In the genomic region with DNA sequence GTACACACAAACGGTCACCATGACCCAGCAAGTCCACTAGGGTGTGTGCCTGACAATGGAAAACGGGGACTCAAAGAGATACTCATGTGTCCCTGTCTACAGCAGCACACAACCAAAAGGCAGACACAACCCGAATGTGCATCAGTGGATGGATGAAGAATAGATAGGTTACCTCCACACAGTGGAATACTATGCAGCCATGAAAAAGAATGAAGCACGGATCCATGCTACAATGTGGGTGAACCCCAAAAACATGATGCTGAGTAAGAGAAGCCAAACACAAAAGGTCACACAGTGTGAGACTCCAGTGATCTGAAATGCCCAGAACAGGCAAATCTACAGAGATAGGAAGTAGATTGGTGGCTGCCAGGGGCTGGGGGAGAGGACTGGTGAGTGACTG, we compare ENCODE assay signal across 14 cellular contexts. TPM values are rescaled to one million over a fixed set of nuclear protein-coding genes. Genes with fewer than 3 reads are reported as not detected.
DNase-seq lines count a peak whose midpoint lies in the region; ATAC-seq, FAIRE-seq and TF ChIP-seq lines count a peak whose summit lies in the region.
"Had no signal": no experiment of that assay in that cellular context is flagged by ENCODE, and none has a peak within 500 bp of the region (broad histone marks: within the 10 kb centered on the region; RNA-seq: fewer than 3 reads in every experiment).

No MANE protein-coding gene starts in this region.

- TF ChIP-seq EP300 in HepG2 (IDR thresholded peaks at IDR 0.05; ENCODE audit: low read depth in 2 of 2, low read length in 2 of 2) (no peak), HepG2 (CRISPR knock-in tag; IDR thresholded peaks at IDR 0.05; ENCODE audit: borderline replicate concordance) (no peak)

- H3K27me3 ChIP-seq in HepG2 (ENCODE audit: control insufficient read depth in 1 of 2, insufficient read depth in 2 of 2, low read length in 2 of 2), result no peaks in the 10 kb centered on the region
- no peaks in the 10 kb centered on the region for H3K27me3 ChIP-seq in right lobe of liver

- no peak overlapping the region for H3K4me2 ChIP-seq in HepG2 (ENCODE audit: low read depth, low read length)
- H3K4me2 ChIP-seq: BLaER1 had no signal

- 85% methylated on average over 4 of the region's 4 CpGs for WGBS in HepG2 (ENCODE audit: low lambda C conversion rate)
- 75% methylated on average over 4 of the region's 4 CpGs for whole genome bisulfite sequencing in right lobe of liver (ENCODE audit: insufficient coverage, low coverage, low lambda C conversion rate, missing lambda C conversion rate)

- no peaks in the 10 kb centered on the region for H3K4me1 Mint-ChIP-seq in neural crest cell
- H3K4me1 Mint-ChIP-seq: CD14-positive monocyte; CD4-positive, alpha-beta memory T cell; H9 had no signal

- TF ChIP-seq POLR2A in HepG2 (IDR thresholded peaks at IDR 0.05; ENCODE audit: insufficient read depth in 1 of 2, low read depth in 2 of 2, low read length in 2 of 2) (no peak), right lobe of liver (IDR thresholded peaks at IDR 0.05) (no peak)

- H3K9ac ChIP-seq in HepG2 (ENCODE audit: insufficient read depth, low read depth, low read length), result no peak overlapping the region
- H3K9ac ChIP-seq: BLaER1 had no signal

- peak overlapping the region; percentile 19 for H3K4me3 Mint-ChIP-seq in neural crest cell
- H3K4me3 Mint-ChIP-seq: CD14-positive monocyte; CD4-positive, alpha-beta memory T cell; H9 had no signal

- H3K79me2 ChIP-seq in HepG2 (ENCODE audit: insufficient read depth, low read length), result no peaks in the 10 kb centered on the region

- no peaks in the 10 kb centered on the region for H4K20me1 ChIP-seq in HepG2 (ENCODE audit: insufficient read depth, low read length)
- H4K20me1 ChIP-seq: BLaER1 had no signal

- no peak for FAIRE-seq in HepG2 (lab: Jason Lieb, UNC)

- TF ChIP-seq CTCF in HepG2 (CRISPR knock-in tag; IDR thresholded peaks at IDR 0.05), result no peak
- TF ChIP-seq CTCF in right lobe of liver (IDR thresholded peaks at IDR 0.05), result no peak
- TF ChIP-seq CTCF in neural crest cell (conservative IDR thresholded peaks at IDR 0.05), result no peak

- no peaks in the 10 kb centered on the region for H3K9me3 ChIP-seq in HepG2 (ENCODE audit: low read length)
- no peaks in the 10 kb centered on the region for H3K9me3 ChIP-seq in right lobe of liver
- H3K9me3 ChIP-seq: BLaER1 had no signal

- H3K4me3 ChIP-seq in HepG2 (replicated peaks in 1 of 3; ENCODE audit: insufficient read depth in 1 of 3, low read depth in 2 of 3, low read length in 3 of 3), result no peak overlapping the region
- no peak overlapping the region for H3K4me3 ChIP-seq in right lobe of liver
- H3K4me3 ChIP-seq: BLaER1 had no signal

- H3K27me3 Mint-ChIP-seq in neural crest cell (ENCODE audit: low read depth), result no peaks in the 10 kb centered on the region

- H3K27ac ChIP-seq in HepG2 (ENCODE audit: extremely low read length, insufficient read depth, low read length) (no peak overlapping the region), right lobe of liver (no peak overlapping the region)
- H3K27ac ChIP-seq: BLaER1 had no signal

- H3K4me1 ChIP-seq in HepG2 (ENCODE audit: insufficient read depth, low read length), result no peaks in the 10 kb centered on the region
- no peaks in the 10 kb centered on the region for H3K4me1 ChIP-seq in right lobe of liver
- H3K4me1 ChIP-seq: BLaER1 had no signal

- BruUV-seq in HepG2 (replicated peaks; lab: Mats Ljungman, UMichigan), result no TSS peak

- H3K9me3 Mint-ChIP-seq in neural crest cell, result no peaks in the 10 kb centered on the region
- H3K9me3 Mint-ChIP-seq: H9 had no signal

- intact Hi-C loops in HepG2 (cut with micrococcal nuclease; ENCODE audit: unreplicated experiment) (no loop called here), right lobe of liver (cut with DNase I) (no loop called here)

- H3K36me3 Mint-ChIP-seq in neural crest cell (ENCODE audit: low read depth), result peaks cover 7% of the 10 kb centered on the region
- H3K36me3 Mint-ChIP-seq: CD14-positive monocyte; CD4-positive, alpha-beta memory T cell had no signal

- H3K36me3 ChIP-seq in HepG2 (replicated peaks in 1 of 2; ENCODE audit: control insufficient read depth in 1 of 2, insufficient read depth in 2 of 2, low read length in 2 of 2) (no peaks in the 10 kb centered on the region; a peak in 1 of 5 replicates), right lobe of liver (no peaks in the 10 kb centered on the region)
- H3K36me3 ChIP-seq: BLaER1 had no signal

- ATAC-seq in HepG2 (no peak), right lobe of liver (no peak), GM19452 (IDR thresholded peaks at IDR 0.05; ENCODE audit: unreplicated experiment) (no peak)

- POLR2A ChIA-PET in HepG2 (lab: Yijun Ruan, JAX), result no interaction called here

- CTCF ChIA-PET in HepG2 (lab: Yijun Ruan, JAX; ENCODE audit: low intra/inter-chr PET ratio, low total read pairs), result no interaction called here

- in situ Hi-C loops in HepG2 (cut with HindIII; ENCODE audit: extremely low pct_ligation_motif_present, low pct_unique_long_range_greater_than_20kb), result no loop called here

- no peak overlapping the region for H2AFZ ChIP-seq in HepG2 (ENCODE audit: low read length)

- TF ChIP-seq RAD21 in HepG2 (CRISPR knock-in tag; IDR thresholded peaks at IDR 0.05), result no peak

- H3K27ac Mint-ChIP-seq in neural crest cell (ENCODE audit: unreplicated experiment), result peak overlapping the region; percentile 78
- H3K27ac Mint-ChIP-seq: CD14-positive monocyte, H9 had no signal

- DNase-seq in HepG2 (ENCODE audit: low spot score) (no peak), right lobe of liver (no peak), neural crest cell (ENCODE audit: low read depth, low spot score) (no peak)
- DNase-seq: 8988T, DMS153, DMS79, GDM1, GOT3, H9 had no signal

RNA-seq across cellular contexts. Expression of a gene that starts 9.0 kb away (rescaled TPM):
- total RNA-seq in HepG2 (2016; rRNA removed; fragmentation: Illumina TruSeq; extraction: Trizol) (2.3 and 4.6 TPM in 2 replicates), right lobe of liver (not detected), neural crest cell (27.7 and 29.8 TPM in 2 replicates)
- total RNA-seq in HepG2 (2016; cell fraction: cytosol; rRNA removed; fragmentation: Illumina TruSeq; extraction: Trizol; ENCODE audit: low read depth), result 5.9 and 6.2 TPM in 2 replicates
- 2.4 and 5.4 TPM in 2 replicates for total RNA-seq in HepG2 (2016; cell fraction: insoluble cytoplasmic fraction; rRNA removed; fragmentation: Illumina TruSeq; extraction: Trizol)
- total RNA-seq in HepG2 (2016; cell fraction: membrane; rRNA removed; fragmentation: Illumina TruSeq; extraction: Trizol), result 8.1 and 8.5 TPM in 2 replicates
- 3.8 and 4.7 TPM in 2 replicates for total RNA-seq in HepG2 (2016; cell fraction: nucleus; rRNA removed; fragmentation: Illumina TruSeq; extraction: Trizol)
- polyA plus RNA-seq in HepG2 (2011; rRNA removed), result 9.8 and 18.8 TPM in 2 replicates
- 11.5 and 15.3 TPM in 2 replicates for polyA plus RNA-seq in HepG2 (2011; cell fraction: cytosol; rRNA removed)
- polyA plus RNA-seq in HepG2 (2011; cell fraction: nucleus; rRNA removed), result 12.2 and 12.9 TPM in 2 replicates
- polyA plus RNA-seq in HepG2 (2012), result 4.3 and 5.9 TPM in 2 replicates
- 8.6 and 10.1 TPM in 2 replicates for polyA plus RNA-seq in HepG2 (2016; cell fraction: cytosol; fragmentation: Illumina TruSeq; extraction: Trizol; ENCODE audit: low read depth)
- 3.8 and 4.5 TPM in 2 replicates for polyA plus RNA-seq in HepG2 (2016; cell fraction: insoluble cytoplasmic fraction; fragmentation: Illumina TruSeq; extraction: Trizol; ENCODE audit: low read depth)
- 11.3 and 12.9 TPM in 2 replicates for polyA plus RNA-seq in HepG2 (2016; cell fraction: membrane; fragmentation: Illumina TruSeq; extraction: Trizol; ENCODE audit: low read depth)
- 11.5 and 12.9 TPM in 2 replicates for polyA plus RNA-seq in HepG2 (2016; cell fraction: nucleus; fragmentation: Illumina TruSeq; extraction: Trizol; ENCODE audit: insufficient read depth, low read depth)
- polyA minus RNA-seq in HepG2 (2011; rRNA and poly(A)+ RNA removed; ENCODE audit: low replicate concordance), result 13.1 and 35.4 TPM in 2 replicates
- 8.0 and 9.5 TPM in 2 replicates for polyA minus RNA-seq in HepG2 (2011; cell fraction: cytosol; rRNA and poly(A)+ RNA removed)
- polyA minus RNA-seq in HepG2 (2011; cell fraction: nucleus; rRNA and poly(A)+ RNA removed), result 1.7 and 2.4 TPM in 2 replicates
- total RNA-seq: CD4-positive, alpha-beta memory T cell; Daoy had no signal
- polyA plus RNA-seq: CD14-positive monocyte; CD4-positive, alpha-beta memory T cell had no signal

RNA-seq across cellular contexts. Expression of a gene that starts 32.2 kb away (rescaled TPM):
- total RNA-seq in HepG2 (2016; rRNA removed; fragmentation: Illumina TruSeq; extraction: Trizol) (188 and 189 TPM in 2 replicates), right lobe of liver (100 to 1,000 TPM in 3 of 6 experiments, 10 to 100 TPM in 3; 67.4 to 240 (median 97.1) TPM), neural crest cell (194 and 196 TPM in 2 replicates)
- total RNA-seq in HepG2 (2016; cell fraction: cytosol; rRNA removed; fragmentation: Illumina TruSeq; extraction: Trizol; ENCODE audit: low read depth), result 90.0 and 90.2 TPM in 2 replicates
- total RNA-seq in HepG2 (2016; cell fraction: insoluble cytoplasmic fraction; rRNA removed; fragmentation: Illumina TruSeq; extraction: Trizol), result 172 and 181 TPM in 2 replicates
- total RNA-seq in HepG2 (2016; cell fraction: membrane; rRNA removed; fragmentation: Illumina TruSeq; extraction: Trizol), result 87.8 and 90.8 TPM in 2 replicates
- total RNA-seq in HepG2 (2016; cell fraction: nucleus; rRNA removed; fragmentation: Illumina TruSeq; extraction: Trizol), result 70.6 and 74.1 TPM in 2 replicates
- 205 and 222 TPM in 2 replicates for polyA plus RNA-seq in HepG2 (2011; rRNA removed)
- polyA plus RNA-seq in HepG2 (2011; cell fraction: cytosol; rRNA removed), result 175 and 335 TPM in 2 replicates
- polyA plus RNA-seq in HepG2 (2011; cell fraction: nucleus; rRNA removed), result 191 and 222 TPM in 2 replicates
- polyA plus RNA-seq in HepG2 (2012), result 86.4 and 120 TPM in 2 replicates
- 73.8 and 86.7 TPM in 2 replicates for polyA plus RNA-seq in HepG2 (2016; cell fraction: cytosol; fragmentation: Illumina TruSeq; extraction: Trizol; ENCODE audit: low read depth)
- 149 and 196 TPM in 2 replicates for polyA plus RNA-seq in HepG2 (2016; cell fraction: insoluble cytoplasmic fraction; fragmentation: Illumina TruSeq; extraction: Trizol; ENCODE audit: low read depth)
- polyA plus RNA-seq in HepG2 (2016; cell fraction: membrane; fragmentation: Illumina TruSeq; extraction: Trizol; ENCODE audit: low read depth), result 72.3 and 75.2 TPM in 2 replicates
- 134 and 136 TPM in 2 replicates for polyA plus RNA-seq in HepG2 (2016; cell fraction: nucleus; fragmentation: Illumina TruSeq; extraction: Trizol; ENCODE audit: insufficient read depth, low read depth)
- 163 and 283 TPM in 2 replicates for polyA minus RNA-seq in HepG2 (2011; rRNA and poly(A)+ RNA removed; ENCODE audit: low replicate concordance)
- polyA minus RNA-seq in HepG2 (2011; cell fraction: cytosol; rRNA and poly(A)+ RNA removed), result 82.7 and 99.4 TPM in 2 replicates
- 41.8 and 44.1 TPM in 2 replicates for polyA minus RNA-seq in HepG2 (2011; cell fraction: nucleus; rRNA and poly(A)+ RNA removed)

RNA-seq across cellular contexts. Expression of a gene that starts 32.5 kb away (rescaled TPM):
- total RNA-seq in HepG2 (2016; rRNA removed; fragmentation: Illumina TruSeq; extraction: Trizol) (44.6 and 46.2 TPM in 2 replicates), right lobe of liver (10 to 100 TPM; 15.8 to 37.9 (median 18.5) TPM), neural crest cell (54.9 and 56.6 TPM in 2 replicates)
- total RNA-seq in HepG2 (2016; cell fraction: cytosol; rRNA removed; fragmentation: Illumina TruSeq; extraction: Trizol; ENCODE audit: low read depth), result 26.8 and 31.4 TPM in 2 replicates
- total RNA-seq in HepG2 (2016; cell fraction: insoluble cytoplasmic fraction; rRNA removed; fragmentation: Illumina TruSeq; extraction: Trizol), result 36.8 and 44.8 TPM in 2 replicates
- total RNA-seq in HepG2 (2016; cell fraction: membrane; rRNA removed; fragmentation: Illumina TruSeq; extraction: Trizol), result 34.9 and 35.2 TPM in 2 replicates
- 21.6 and 22.6 TPM in 2 replicates for total RNA-seq in HepG2 (2016; cell fraction: nucleus; rRNA removed; fragmentation: Illumina TruSeq; extraction: Trizol)
- 27.0 and 28.9 TPM in 2 replicates for polyA plus RNA-seq in HepG2 (2011; rRNA removed)
- 18.7 and 29.0 TPM in 2 replicates for polyA plus RNA-seq in HepG2 (2011; cell fraction: cytosol; rRNA removed)
- polyA plus RNA-seq in HepG2 (2011; cell fraction: nucleus; rRNA removed), result 45.0 and 51.2 TPM in 2 replicates
- 13.7 and 15.9 TPM in 2 replicates for polyA plus RNA-seq in HepG2 (2012)
- polyA plus RNA-seq in HepG2 (2016; cell fraction: cytosol; fragmentation: Illumina TruSeq; extraction: Trizol; ENCODE audit: low read depth), result 25.8 and 27.7 TPM in 2 replicates
- polyA plus RNA-seq in HepG2 (2016; cell fraction: insoluble cytoplasmic fraction; fragmentation: Illumina TruSeq; extraction: Trizol; ENCODE audit: low read depth), result 36.1 and 38.2 TPM in 2 replicates
- 21.6 and 25.1 TPM in 2 replicates for polyA plus RNA-seq in HepG2 (2016; cell fraction: membrane; fragmentation: Illumina TruSeq; extraction: Trizol; ENCODE audit: low read depth)
- polyA plus RNA-seq in HepG2 (2016; cell fraction: nucleus; fragmentation: Illumina TruSeq; extraction: Trizol; ENCODE audit: insufficient read depth, low read depth), result 42.3 and 43.7 TPM in 2 replicates
- polyA minus RNA-seq in HepG2 (2011; rRNA and poly(A)+ RNA removed; ENCODE audit: low replicate concordance), result 54.2 and 128 TPM in 2 replicates
- 14.5 and 19.5 TPM in 2 replicates for polyA minus RNA-seq in HepG2 (2011; cell fraction: cytosol; rRNA and poly(A)+ RNA removed)
- 18.6 and 24.2 TPM in 2 replicates for polyA minus RNA-seq in HepG2 (2011; cell fraction: nucleus; rRNA and poly(A)+ RNA removed)

RNA-seq across cellular contexts. Expression of a gene that starts 54.0 kb away (rescaled TPM):
- 16.0 and 21.3 TPM in 2 replicates for total RNA-seq in HepG2 (2016; rRNA removed; fragmentation: Illumina TruSeq; extraction: Trizol)
- total RNA-seq in HepG2 (2016; cell fraction: cytosol; rRNA removed; fragmentation: Illumina TruSeq; extraction: Trizol; ENCODE audit: low read depth), result 26.4 and 33.2 TPM in 2 replicates
- total RNA-seq in HepG2 (2016; cell fraction: insoluble cytoplasmic fraction; rRNA removed; fragmentation: Illumina TruSeq; extraction: Trizol), result 15.8 and 22.8 TPM in 2 replicates
- total RNA-seq in HepG2 (2016; cell fraction: membrane; rRNA removed; fragmentation: Illumina TruSeq; extraction: Trizol), result 34.4 and 37.9 TPM in 2 replicates
- 9.6 and 15.0 TPM in 2 replicates for total RNA-seq in HepG2 (2016; cell fraction: nucleus; rRNA removed; fragmentation: Illumina TruSeq; extraction: Trizol)
- 27.3 and 33.7 TPM in 2 replicates for polyA plus RNA-seq in HepG2 (2011; rRNA removed)
- polyA plus RNA-seq in HepG2 (2011; cell fraction: cytosol; rRNA removed), result 17.2 and 24.7 TPM in 2 replicates
- polyA plus RNA-seq in HepG2 (2011; cell fraction: nucleus; rRNA removed), result 44.4 and 50.4 TPM in 2 replicates
- polyA plus RNA-seq in HepG2 (2012), result 9.2 and 17.6 TPM in 2 replicates
- 38.0 and 46.9 TPM in 2 replicates for polyA plus RNA-seq in HepG2 (2016; cell fraction: cytosol; fragmentation: Illumina TruSeq; extraction: Trizol; ENCODE audit: low read depth)
- polyA plus RNA-seq in HepG2 (2016; cell fraction: insoluble cytoplasmic fraction; fragmentation: Illumina TruSeq; extraction: Trizol; ENCODE audit: low read depth), result 25.7 and 29.6 TPM in 2 replicates
- polyA plus RNA-seq in HepG2 (2016; cell fraction: membrane; fragmentation: Illumina TruSeq; extraction: Trizol; ENCODE audit: low read depth), result 45.5 and 48.8 TPM in 2 replicates
- 36.3 and 38.7 TPM in 2 replicates for polyA plus RNA-seq in HepG2 (2016; cell fraction: nucleus; fragmentation: Illumina TruSeq; extraction: Trizol; ENCODE audit: insufficient read depth, low read depth)
- 16.8 and 17.2 TPM in 2 replicates for polyA minus RNA-seq in HepG2 (2011; rRNA and poly(A)+ RNA removed; ENCODE audit: low replicate concordance)
- polyA minus RNA-seq in HepG2 (2011; cell fraction: cytosol; rRNA and poly(A)+ RNA removed), result 3.6 and 6.2 TPM in 2 replicates
- polyA minus RNA-seq in HepG2 (2011; cell fraction: nucleus; rRNA and poly(A)+ RNA removed), result 8.6 and 13.4 TPM in 2 replicates
- total RNA-seq in right lobe of liver, result 1 to 10 TPM; 2.3 to 4.7 (median 3.2) TPM
- total RNA-seq in neural crest cell, result 71.4 and 78.8 TPM in 2 replicates

RNA-seq across cellular contexts. Expression of a gene that starts 55.2 kb away (rescaled TPM):
- total RNA-seq in HepG2 (2016; rRNA removed; fragmentation: Illumina TruSeq; extraction: Trizol), result 37.3 and 41.8 TPM in 2 replicates
- 12.2 and 13.8 TPM in 2 replicates for total RNA-seq in HepG2 (2016; cell fraction: cytosol; rRNA removed; fragmentation: Illumina TruSeq; extraction: Trizol; ENCODE audit: low read depth)
- 29.5 and 44.5 TPM in 2 replicates for total RNA-seq in HepG2 (2016; cell fraction: insoluble cytoplasmic fraction; rRNA removed; fragmentation: Illumina TruSeq; extraction: Trizol)
- 18.3 and 21.1 TPM in 2 replicates for total RNA-seq in HepG2 (2016; cell fraction: membrane; rRNA removed; fragmentation: Illumina TruSeq; extraction: Trizol)
- 36.9 and 43.6 TPM in 2 replicates for total RNA-seq in HepG2 (2016; cell fraction: nucleus; rRNA removed; fragmentation: Illumina TruSeq; extraction: Trizol)
- polyA plus RNA-seq in HepG2 (2011; rRNA removed), result 16.9 and 23.1 TPM in 2 replicates
- 11.8 and 14.9 TPM in 2 replicates for polyA plus RNA-seq in HepG2 (2011; cell fraction: cytosol; rRNA removed)
- 81.5 and 87.6 TPM in 2 replicates for polyA plus RNA-seq in HepG2 (2011; cell fraction: nucleus; rRNA removed)
- polyA plus RNA-seq in HepG2 (2012), result 32.0 and 33.3 TPM in 2 replicates
- 5.5 and 6.1 TPM in 2 replicates for polyA plus RNA-seq in HepG2 (2016; cell fraction: cytosol; fragmentation: Illumina TruSeq; extraction: Trizol; ENCODE audit: low read depth)
- polyA plus RNA-seq in HepG2 (2016; cell fraction: insoluble cytoplasmic fraction; fragmentation: Illumina TruSeq; extraction: Trizol; ENCODE audit: low read depth), result 29.2 and 42.1 TPM in 2 replicates
- 9.6 and 10.6 TPM in 2 replicates for polyA plus RNA-seq in HepG2 (2016; cell fraction: membrane; fragmentation: Illumina TruSeq; extraction: Trizol; ENCODE audit: low read depth)
- polyA plus RNA-seq in HepG2 (2016; cell fraction: nucleus; fragmentation: Illumina TruSeq; extraction: Trizol; ENCODE audit: insufficient read depth, low read depth), result 67.1 and 73.6 TPM in 2 replicates
- 65.4 and 85.0 TPM in 2 replicates for polyA minus RNA-seq in HepG2 (2011; rRNA and poly(A)+ RNA removed; ENCODE audit: low replicate concordance)
- polyA minus RNA-seq in HepG2 (2011; cell fraction: cytosol; rRNA and poly(A)+ RNA removed), result 39.4 and 46.0 TPM in 2 replicates
- polyA minus RNA-seq in HepG2 (2011; cell fraction: nucleus; rRNA and poly(A)+ RNA removed), result 47.6 and 69.0 TPM in 2 replicates
- 10 to 100 TPM; 34.0 to 61.0 (median 41.3) TPM for total RNA-seq in right lobe of liver
- 73.1 and 76.5 TPM in 2 replicates for total RNA-seq in neural crest cell
